21 cellular contexts compared by ENCODE assay signal in the genomic region with DNA sequence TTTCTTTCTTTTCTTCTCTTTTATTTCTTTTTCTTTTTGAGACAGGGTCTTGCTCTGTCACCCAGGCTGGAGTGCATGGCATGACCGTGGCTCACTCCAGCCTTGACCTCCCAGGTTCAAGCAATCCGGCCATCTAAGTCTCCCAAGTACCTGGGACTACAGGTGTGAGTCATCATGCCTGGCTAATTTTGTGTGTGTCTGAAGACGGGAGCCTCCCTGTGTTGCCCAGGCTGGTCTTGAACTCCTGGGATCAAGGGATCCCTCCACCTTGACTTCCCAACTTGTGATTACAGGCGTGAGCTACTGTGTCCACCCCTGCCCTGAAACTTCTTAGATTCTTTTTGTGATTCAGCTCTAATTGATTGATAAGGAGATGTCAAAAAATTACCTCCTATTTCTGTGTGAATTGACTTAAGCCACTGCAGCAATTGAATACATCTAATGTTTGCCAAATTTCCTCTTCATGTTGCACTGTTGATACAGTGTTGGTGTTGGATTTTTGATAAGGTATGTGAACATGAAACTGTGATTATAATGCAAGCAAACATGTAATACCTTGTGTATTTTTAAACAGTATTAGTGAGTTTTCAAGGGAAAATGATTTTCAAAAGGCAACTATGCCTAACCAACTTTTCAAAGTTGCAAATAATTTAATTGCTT. TPM values are rescaled to one million over a fixed set of nuclear protein-coding genes. Genes with fewer than 3 reads are reported as not detected.
DNase-seq lines count a peak whose midpoint lies in the region; ATAC-seq and TF ChIP-seq lines count a peak whose summit lies in the region.
"Had no signal": no experiment of that assay in that cellular context is flagged by ENCODE, and none has a peak within 500 bp of the region (broad histone marks: within the 10 kb centered on the region; RNA-seq: fewer than 3 reads in every experiment).

No MANE protein-coding gene starts in this region.

- peaks cover 8% of the 10 kb centered on the region for H3K36me3 ChIP-seq in breast epithelium
- H3K36me3 ChIP-seq in hepatocyte (replicated peaks; ENCODE audit: insufficient read depth, low read depth) = no peaks in the 10 kb centered on the region

- no peaks in the 10 kb centered on the region for H3K9me2 ChIP-seq in hepatocyte (replicated peaks; ENCODE audit: insufficient read depth)

- no peak for TF ChIP-seq POLR2A in breast epithelium (IDR thresholded peaks at IDR 0.05)

- DNase-seq in MCF 10A (ENCODE audit: unreplicated experiment) (no peak), breast epithelium (ENCODE audit: low spot score in 2 of 2) (no peak), hepatocyte (ENCODE audit: low spot score) (no peak), nephron progenitor cell (no peak), G401 (ENCODE audit: low spot score) (no peak)
- DNase-seq in activated CD8-positive, alpha-beta memory T cell treated with anti-CD3 and anti-CD28 coated beads, Interleukin-2, amount 10 ng/mL, durations not matched to agents 7 days and 5 days = no peak
- DNase-seq: Caco-2; CD4-positive, CD25-positive, alpha-beta regulatory T cell; DMS53; NCI-H1436; NCI-H2029; NCI-H2171 treated with DMSO at 0.1 percent for 48 hours; NCI-H446 treated with DMSO at 0.1 percent for 48 hours; NCI-H774; PC-3 had no signal

- H4K20me1 ChIP-seq in hepatocyte (ENCODE audit: insufficient read depth, poor library complexity, severe bottlenecking) = no peaks in the 10 kb centered on the region

- ATAC-seq in GM18867 (IDR thresholded peaks at IDR 0.05; ENCODE audit: unreplicated experiment) = no peak
- ATAC-seq in GM21423 (IDR thresholded peaks at IDR 0.05; ENCODE audit: unreplicated experiment) = no peak
- ATAC-seq in activated CD8-positive, alpha-beta memory T cell treated with anti-CD3 and anti-CD28 coated beads, Interleukin-2, amount 10 ng/mL, durations not matched to agents 7 days and 5 days = no peak
- ATAC-seq: PC-3 had no signal

- H3K4me3 Mint-ChIP-seq in MCF 10A (ENCODE audit: unreplicated experiment) = no peak overlapping the region
- H3K4me3 Mint-ChIP-seq in nephron progenitor cell = no peak overlapping the region
- H3K4me3 Mint-ChIP-seq in activated CD8-positive, alpha-beta memory T cell treated with anti-CD3 and anti-CD28 coated beads, Interleukin-2, amount 10 ng/mL, durations not matched to agents 7 days and 5 days = no peak overlapping the region
- H3K4me3 Mint-ChIP-seq: B cell, IgD-negative memory B cell had no signal

- peak overlapping the region; percentile 93 for H3K27ac Mint-ChIP-seq in MCF 10A (ENCODE audit: low read depth, unreplicated experiment)
- H3K27ac Mint-ChIP-seq in nephron progenitor cell = peak overlapping the region; percentile 76
- H3K27ac Mint-ChIP-seq in activated CD8-positive, alpha-beta memory T cell treated with anti-CD3 and anti-CD28 coated beads, Interleukin-2, amount 10 ng/mL, durations not matched to agents 7 days and 5 days = no peak overlapping the region
- H3K27ac Mint-ChIP-seq: B cell; CD4-positive, CD25-positive, alpha-beta regulatory T cell; IgD-negative memory B cell had no signal

- H3K4me3 ChIP-seq in breast epithelium (no peak overlapping the region), hepatocyte (no peak overlapping the region)
- H3K4me3 ChIP-seq: HAP-1 had no signal

- no TSS peak for BruUV-seq in MCF 10A (replicated peaks; lab: Mats Ljungman, UMichigan)

- H3K27me3 Mint-ChIP-seq in MCF 10A (ENCODE audit: insufficient read depth, unreplicated experiment) (no peaks in the 10 kb centered on the region), nephron progenitor cell (ENCODE audit: low read depth, poor library complexity) (peaks cover 6% of the 10 kb centered on the region)
- H3K27me3 Mint-ChIP-seq in activated CD8-positive, alpha-beta memory T cell treated with anti-CD3 and anti-CD28 coated beads, Interleukin-2, amount 10 ng/mL, durations not matched to agents 7 days and 5 days = peaks cover 3% of the 10 kb centered on the region

- POLR2A ChIA-PET in MCF 10A (lab: Yijun Ruan, JAX) = interaction anchor here (0.6 to 3.5 kb wide), 21 partner anchors 9 to 629 kb away, joined by 3 to 34 read pairs (median 5); partner anchors contain the start of gene KLF5

- intact Hi-C loops in MCF 10A (cut with micrococcal nuclease) (loop anchor here (2.0 to 5.0 kb wide), 2 partner anchors 143 to 336 kb away; no protein-coding TSS in a partner anchor), breast epithelium (cut with DNase I; ENCODE audit: low total_unique reads) (no loop called here)

- H3K9me3 ChIP-seq in breast epithelium = no peaks in the 10 kb centered on the region
- no peaks in the 10 kb centered on the region for H3K9me3 ChIP-seq in hepatocyte (ENCODE audit: low read depth)
- H3K9me3 ChIP-seq: Caco-2, HAP-1 had no signal

- H3K4me1 ChIP-seq in breast epithelium = no peaks in the 10 kb centered on the region
- no peaks in the 10 kb centered on the region for H3K4me1 ChIP-seq in hepatocyte (ENCODE audit: insufficient read depth)
- H3K4me1 ChIP-seq: HAP-1 had no signal

- no peak overlapping the region for H3K27ac ChIP-seq in breast epithelium
- H3K27ac ChIP-seq in hepatocyte = peak overlapping the region; percentile 13
- H3K27ac ChIP-seq: 22Rv1 had no signal

- CTCF ChIA-PET in MCF 10A (lab: Yijun Ruan, JAX) = interaction anchor here (0.7 to 1.1 kb wide), 5 partner anchors 52 to 250 kb away, joined by 3 to 5 read pairs (median 3); no protein-coding TSS in a partner anchor
- CTCF ChIA-PET in activated CD8-positive, alpha-beta memory T cell treated with anti-CD3 and anti-CD28 coated beads, Interleukin-2, amount 10 ng/mL, durations not matched to agents 7 days and 5 days (lab: Charles Lee) = no interaction called here

- H3K27me3 ChIP-seq in breast epithelium = no peaks in the 10 kb centered on the region
- no peaks in the 10 kb centered on the region for H3K27me3 ChIP-seq in hepatocyte

- H3K4me2 ChIP-seq in hepatocyte = no peak overlapping the region

- peaks cover 20% of the 10 kb centered on the region for H3K4me1 Mint-ChIP-seq in MCF 10A (ENCODE audit: insufficient read depth, unreplicated experiment)
- H3K4me1 Mint-ChIP-seq in nephron progenitor cell = peaks cover 6% of the 10 kb centered on the region
- H3K4me1 Mint-ChIP-seq in activated CD8-positive, alpha-beta memory T cell treated with anti-CD3 and anti-CD28 coated beads, Interleukin-2, amount 10 ng/mL, durations not matched to agents 7 days and 5 days = no peaks in the 10 kb centered on the region
- H3K4me1 Mint-ChIP-seq: B cell; CD4-positive, CD25-positive, alpha-beta regulatory T cell; IgD-negative memory B cell had no signal

- H2AFZ ChIP-seq in hepatocyte = no peak overlapping the region

- in situ Hi-C loops in G401 (cut with HindIII; ENCODE audit: low sequenced_read_pairs) = no loop called here

- WGBS in hepatocyte (ENCODE audit: low lambda C conversion rate, missing lambda C conversion rate) = 46% methylated on average over 4 of the region's 4 CpGs

- TF ChIP-seq CTCF in MCF 10A (IDR thresholded peaks at IDR 0.05; ENCODE audit: unreplicated experiment) = no peak
- TF ChIP-seq CTCF in breast epithelium (IDR thresholded peaks at IDR 0.05) = no peak
- no peak for TF ChIP-seq CTCF in hepatocyte (IDR thresholded peaks at IDR 0.05; ENCODE audit: poor library complexity)
- no peak for TF ChIP-seq CTCF in nephron progenitor cell (IDR thresholded peaks at IDR 0.05)

- H3K9me3 Mint-ChIP-seq in MCF 10A (ENCODE audit: unreplicated experiment) (peaks cover 5% of the 10 kb centered on the region), nephron progenitor cell (no peaks in the 10 kb centered on the region)
- H3K9me3 Mint-ChIP-seq in activated CD8-positive, alpha-beta memory T cell treated with anti-CD3 and anti-CD28 coated beads, Interleukin-2, amount 10 ng/mL, durations not matched to agents 7 days and 5 days (ENCODE audit: low read depth) = no peaks in the 10 kb centered on the region
- H3K9me3 Mint-ChIP-seq: IgD-negative memory B cell had no signal

- H3K79me2 ChIP-seq in hepatocyte = peaks cover 10% of the 10 kb centered on the region

- H3K36me3 Mint-ChIP-seq in MCF 10A (ENCODE audit: insufficient read depth, unreplicated experiment) = peaks cover 48% of the 10 kb centered on the region
- no peaks in the 10 kb centered on the region for H3K36me3 Mint-ChIP-seq in nephron progenitor cell (ENCODE audit: low read depth)
- H3K36me3 Mint-ChIP-seq in activated CD8-positive, alpha-beta memory T cell treated with anti-CD3 and anti-CD28 coated beads, Interleukin-2, amount 10 ng/mL, durations not matched to agents 7 days and 5 days = no peaks in the 10 kb centered on the region
- H3K36me3 Mint-ChIP-seq: CD4-positive, CD25-positive, alpha-beta regulatory T cell; IgD-negative memory B cell had no signal

RNA-seq across cellular contexts. Expression of gene KLF5, which starts 22.6 kb away (rescaled TPM):
- total RNA-seq in MCF 10A (2022) = 197 and 226 TPM in 2 replicates
- 10 to 100 TPM in 2 of 3 donors, 1 to 10 TPM in 1; 2.2 to 30.7 (median 10.5) TPM for total RNA-seq in breast epithelium
- total RNA-seq in hepatocyte = 95.8 and 99.9 TPM in 2 replicates
- 92.6 and 94.4 TPM in 2 replicates for polyA plus RNA-seq in hepatocyte
- total RNA-seq in activated CD8-positive, alpha-beta memory T cell treated with anti-CD3 and anti-CD28 coated beads, Interleukin-2, amount 10 ng/mL, durations not matched to agents 7 days and 5 days = 1 to 10 TPM; 1.6 to 2.3 TPM
- total RNA-seq in G401 (2014; rRNA removed; shearing (Covaris generic)) = not detected in 2 replicates
- polyA plus RNA-seq: IgD-negative memory B cell had no signal
